ENCODE assay signal across 1 cellular context in the genomic region with DNA sequence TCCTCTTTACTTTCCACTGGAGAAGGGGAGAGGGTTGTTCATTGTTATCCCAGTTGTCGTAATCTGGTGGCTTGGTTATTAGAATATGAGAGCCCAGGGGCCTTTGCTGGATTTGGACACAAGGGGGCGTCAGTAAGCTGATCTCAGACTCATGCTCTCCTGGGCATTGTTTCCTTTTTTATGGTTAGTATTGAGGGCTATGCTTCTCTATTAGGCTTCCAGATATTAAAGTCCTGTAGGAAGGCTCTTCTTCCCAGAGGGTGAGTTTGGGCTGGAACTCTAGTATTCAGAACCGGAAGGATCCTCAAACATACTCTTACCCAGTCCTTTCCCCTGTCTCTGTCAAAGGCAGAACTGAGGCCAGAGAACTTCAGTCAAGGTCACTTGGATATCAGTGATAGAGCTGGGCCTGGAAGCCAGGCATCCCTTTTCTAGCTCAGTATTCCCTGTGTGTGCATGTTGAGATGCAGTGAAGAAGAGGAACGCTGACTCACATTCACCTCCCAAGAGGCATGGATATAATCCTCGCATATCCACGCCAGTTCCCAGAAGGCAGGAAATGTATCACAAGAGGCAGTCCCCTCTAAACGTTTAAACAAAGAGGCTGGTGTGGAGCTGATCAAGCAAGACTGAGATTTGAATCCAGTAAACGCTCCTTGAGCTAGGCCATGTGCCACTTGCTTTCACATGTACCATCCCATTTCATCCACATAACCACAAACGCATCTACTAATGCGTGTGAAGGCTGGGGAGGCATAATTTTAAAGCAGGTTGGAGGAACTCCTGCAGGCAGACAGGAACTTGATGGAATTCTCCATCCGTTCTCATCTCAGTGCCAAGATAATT.
TF ChIP-seq lines count a peak whose summit lies in the region.

No MANE protein-coding gene starts in this region.

TF ChIP-seq in GM23338, 12 proteins besides CTCF, POLR2A, EP300 and RAD21:
- TF ChIP-seq, protein P1, sequence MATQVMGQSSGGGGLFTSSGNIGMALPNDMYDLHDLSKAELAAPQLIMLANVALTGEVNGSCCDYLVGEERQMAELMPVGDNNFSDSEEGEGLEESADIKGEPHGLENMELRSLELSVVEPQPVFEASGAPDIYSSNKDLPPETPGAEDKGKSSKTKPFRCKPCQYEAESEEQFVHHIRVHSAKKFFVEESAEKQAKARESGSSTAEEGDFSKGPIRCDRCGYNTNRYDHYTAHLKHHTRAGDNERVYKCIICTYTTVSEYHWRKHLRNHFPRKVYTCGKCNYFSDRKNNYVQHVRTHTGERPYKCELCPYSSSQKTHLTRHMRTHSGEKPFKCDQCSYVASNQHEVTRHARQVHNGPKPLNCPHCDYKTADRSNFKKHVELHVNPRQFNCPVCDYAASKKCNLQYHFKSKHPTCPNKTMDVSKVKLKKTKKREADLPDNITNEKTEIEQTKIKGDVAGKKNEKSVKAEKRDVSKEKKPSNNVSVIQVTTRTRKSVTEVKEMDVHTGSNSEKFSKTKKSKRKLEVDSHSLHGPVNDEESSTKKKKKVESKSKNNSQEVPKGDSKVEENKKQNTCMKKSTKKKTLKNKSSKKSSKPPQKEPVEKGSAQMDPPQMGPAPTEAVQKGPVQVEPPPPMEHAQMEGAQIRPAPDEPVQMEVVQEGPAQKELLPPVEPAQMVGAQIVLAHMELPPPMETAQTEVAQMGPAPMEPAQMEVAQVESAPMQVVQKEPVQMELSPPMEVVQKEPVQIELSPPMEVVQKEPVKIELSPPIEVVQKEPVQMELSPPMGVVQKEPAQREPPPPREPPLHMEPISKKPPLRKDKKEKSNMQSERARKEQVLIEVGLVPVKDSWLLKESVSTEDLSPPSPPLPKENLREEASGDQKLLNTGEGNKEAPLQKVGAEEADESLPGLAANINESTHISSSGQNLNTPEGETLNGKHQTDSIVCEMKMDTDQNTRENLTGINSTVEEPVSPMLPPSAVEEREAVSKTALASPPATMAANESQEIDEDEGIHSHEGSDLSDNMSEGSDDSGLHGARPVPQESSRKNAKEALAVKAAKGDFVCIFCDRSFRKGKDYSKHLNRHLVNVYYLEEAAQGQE (IDR thresholded peaks at IDR 0.05; ENCODE audit: unreplicated experiment) = no peak
- no peak for TF ChIP-seq JUNB (IDR thresholded peaks at IDR 0.05; ENCODE audit: unreplicated experiment)
- no peak for TF ChIP-seq CREB1 (CRISPR knock-in tag; IDR thresholded peaks at IDR 0.05; ENCODE audit: low read depth)
- TF ChIP-seq, protein P2, sequence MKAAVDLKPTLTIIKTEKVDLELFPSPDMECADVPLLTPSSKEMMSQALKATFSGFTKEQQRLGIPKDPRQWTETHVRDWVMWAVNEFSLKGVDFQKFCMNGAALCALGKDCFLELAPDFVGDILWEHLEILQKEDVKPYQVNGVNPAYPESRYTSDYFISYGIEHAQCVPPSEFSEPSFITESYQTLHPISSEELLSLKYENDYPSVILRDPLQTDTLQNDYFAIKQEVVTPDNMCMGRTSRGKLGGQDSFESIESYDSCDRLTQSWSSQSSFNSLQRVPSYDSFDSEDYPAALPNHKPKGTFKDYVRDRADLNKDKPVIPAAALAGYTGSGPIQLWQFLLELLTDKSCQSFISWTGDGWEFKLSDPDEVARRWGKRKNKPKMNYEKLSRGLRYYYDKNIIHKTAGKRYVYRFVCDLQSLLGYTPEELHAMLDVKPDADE (IDR thresholded peaks at IDR 0.05) = no peak
- TF ChIP-seq STAT1 (IDR thresholded peaks at IDR 0.05; ENCODE audit: unreplicated experiment) = no peak
- TF ChIP-seq ZNF331 (CRISPR knock-in tag; IDR thresholded peaks at IDR 0.05; ENCODE audit: low read depth) = no peak
- no peak for TF ChIP-seq EZH2phosphoT487 (IDR thresholded peaks at IDR 0.05; ENCODE audit: unreplicated experiment)
- TF ChIP-seq POLR2AphosphoS5 (IDR thresholded peaks at IDR 0.05; ENCODE audit: low read depth) = no peak
- TF ChIP-seq, protein P3, sequence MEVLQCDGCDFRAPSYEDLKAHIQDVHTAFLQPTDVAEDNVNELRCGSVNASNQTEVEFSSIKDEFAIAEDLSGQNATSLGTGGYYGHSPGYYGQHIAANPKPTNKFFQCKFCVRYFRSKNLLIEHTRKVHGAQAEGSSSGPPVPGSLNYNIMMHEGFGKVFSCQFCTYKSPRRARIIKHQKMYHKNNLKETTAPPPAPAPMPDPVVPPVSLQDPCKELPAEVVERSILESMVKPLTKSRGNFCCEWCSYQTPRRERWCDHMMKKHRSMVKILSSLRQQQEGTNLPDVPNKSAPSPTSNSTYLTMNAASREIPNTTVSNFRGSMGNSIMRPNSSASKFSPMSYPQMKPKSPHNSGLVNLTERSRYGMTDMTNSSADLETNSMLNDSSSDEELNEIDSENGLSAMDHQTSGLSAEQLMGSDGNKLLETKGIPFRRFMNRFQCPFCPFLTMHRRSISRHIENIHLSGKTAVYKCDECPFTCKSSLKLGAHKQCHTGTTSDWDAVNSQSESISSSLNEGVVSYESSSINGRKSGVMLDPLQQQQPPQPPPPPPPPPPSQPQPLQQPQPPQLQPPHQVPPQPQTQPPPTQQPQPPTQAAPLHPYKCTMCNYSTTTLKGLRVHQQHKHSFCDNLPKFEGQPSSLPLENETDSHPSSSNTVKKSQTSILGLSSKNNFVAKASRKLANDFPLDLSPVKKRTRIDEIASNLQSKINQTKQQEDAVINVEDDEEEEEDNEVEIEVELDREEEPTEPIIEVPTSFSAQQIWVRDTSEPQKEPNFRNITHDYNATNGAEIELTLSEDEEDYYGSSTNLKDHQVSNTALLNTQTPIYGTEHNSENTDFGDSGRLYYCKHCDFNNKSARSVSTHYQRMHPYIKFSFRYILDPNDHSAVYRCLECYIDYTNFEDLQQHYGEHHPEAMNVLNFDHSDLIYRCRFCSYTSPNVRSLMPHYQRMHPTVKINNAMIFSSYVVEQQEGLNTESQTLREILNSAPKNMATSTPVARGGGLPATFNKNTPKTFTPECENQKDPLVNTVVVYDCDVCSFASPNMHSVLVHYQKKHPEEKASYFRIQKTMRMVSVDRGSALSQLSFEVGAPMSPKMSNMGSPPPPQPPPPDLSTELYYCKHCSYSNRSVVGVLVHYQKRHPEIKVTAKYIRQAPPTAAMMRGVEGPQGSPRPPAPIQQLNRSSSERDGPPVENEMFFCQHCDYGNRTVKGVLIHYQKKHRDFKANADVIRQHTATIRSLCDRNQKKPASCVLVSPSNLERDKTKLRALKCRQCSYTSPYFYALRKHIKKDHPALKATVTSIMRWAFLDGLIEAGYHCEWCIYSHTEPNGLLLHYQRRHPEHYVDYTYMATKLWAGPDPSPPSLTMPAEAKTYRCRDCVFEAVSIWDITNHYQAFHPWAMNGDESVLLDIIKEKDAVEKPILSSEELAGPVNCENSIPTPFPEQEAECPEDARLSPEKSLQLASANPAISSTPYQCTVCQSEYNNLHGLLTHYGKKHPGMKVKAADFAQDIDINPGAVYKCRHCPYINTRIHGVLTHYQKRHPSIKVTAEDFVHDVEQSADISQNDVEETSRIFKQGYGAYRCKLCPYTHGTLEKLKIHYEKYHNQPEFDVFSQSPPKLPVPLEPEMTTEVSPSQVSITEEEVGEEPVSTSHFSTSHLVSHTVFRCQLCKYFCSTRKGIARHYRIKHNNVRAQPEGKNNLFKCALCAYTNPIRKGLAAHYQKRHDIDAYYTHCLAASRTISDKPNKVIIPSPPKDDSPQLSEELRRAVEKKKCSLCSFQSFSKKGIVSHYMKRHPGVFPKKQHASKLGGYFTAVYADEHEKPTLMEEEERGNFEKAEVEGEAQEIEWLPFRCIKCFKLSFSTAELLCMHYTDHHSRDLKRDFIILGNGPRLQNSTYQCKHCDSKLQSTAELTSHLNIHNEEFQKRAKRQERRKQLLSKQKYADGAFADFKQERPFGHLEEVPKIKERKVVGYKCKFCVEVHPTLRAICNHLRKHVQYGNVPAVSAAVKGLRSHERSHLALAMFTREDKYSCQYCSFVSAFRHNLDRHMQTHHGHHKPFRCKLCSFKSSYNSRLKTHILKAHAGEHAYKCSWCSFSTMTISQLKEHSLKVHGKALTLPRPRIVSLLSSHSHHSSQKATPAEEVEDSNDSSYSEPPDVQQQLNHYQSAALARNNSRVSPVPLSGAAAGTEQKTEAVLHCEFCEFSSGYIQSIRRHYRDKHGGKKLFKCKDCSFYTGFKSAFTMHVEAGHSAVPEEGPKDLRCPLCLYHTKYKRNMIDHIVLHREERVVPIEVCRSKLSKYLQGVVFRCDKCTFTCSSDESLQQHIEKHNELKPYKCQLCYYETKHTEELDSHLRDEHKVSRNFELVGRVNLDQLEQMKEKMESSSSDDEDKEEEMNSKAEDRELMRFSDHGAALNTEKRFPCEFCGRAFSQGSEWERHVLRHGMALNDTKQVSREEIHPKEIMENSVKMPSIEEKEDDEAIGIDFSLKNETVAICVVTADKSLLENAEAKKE (CRISPR knock-in tag; IDR thresholded peaks at IDR 0.05) = no peak
- no peak for TF ChIP-seq EZH2 (IDR thresholded peaks at IDR 0.05; ENCODE audit: low read depth, unreplicated experiment)
- TF ChIP-seq NANOG (IDR thresholded peaks at IDR 0.05; ENCODE audit: borderline replicate concordance) = no peak
- TF ChIP-seq ZNF114 (CRISPR knock-in tag; IDR thresholded peaks at IDR 0.05) = no peak
